7 cellular contexts compared by ENCODE assay signal in genomic region chr15:68000754-68001153, GRCh38.
"Had no signal": no experiment of that assay in that cellular context is flagged by ENCODE, and none has a peak within 500 bp of the region (broad histone marks: within the 10 kb centered on the region; RNA-seq: fewer than 3 reads in every experiment).

No MANE protein-coding gene starts in this region.

- H2AFZ ChIP-seq: GM23248 had no signal

- H3K27ac ChIP-seq: GM23248 had no signal

- H3K4me3 ChIP-seq: GM23248, HAP-1, K562 had no signal

- H3K4me1 ChIP-seq: HAP-1 had no signal

- H3K9ac ChIP-seq: GM23248 had no signal

- H3K36me3 ChIP-seq: HAP-1 had no signal

- ATAC-seq: HCT116, K562 had no signal

- DNase-seq: GM23248, H7, IMR-90, KG1 had no signal

- H3K9me3 ChIP-seq: HAP-1 had no signal
